In the genomic region with DNA sequence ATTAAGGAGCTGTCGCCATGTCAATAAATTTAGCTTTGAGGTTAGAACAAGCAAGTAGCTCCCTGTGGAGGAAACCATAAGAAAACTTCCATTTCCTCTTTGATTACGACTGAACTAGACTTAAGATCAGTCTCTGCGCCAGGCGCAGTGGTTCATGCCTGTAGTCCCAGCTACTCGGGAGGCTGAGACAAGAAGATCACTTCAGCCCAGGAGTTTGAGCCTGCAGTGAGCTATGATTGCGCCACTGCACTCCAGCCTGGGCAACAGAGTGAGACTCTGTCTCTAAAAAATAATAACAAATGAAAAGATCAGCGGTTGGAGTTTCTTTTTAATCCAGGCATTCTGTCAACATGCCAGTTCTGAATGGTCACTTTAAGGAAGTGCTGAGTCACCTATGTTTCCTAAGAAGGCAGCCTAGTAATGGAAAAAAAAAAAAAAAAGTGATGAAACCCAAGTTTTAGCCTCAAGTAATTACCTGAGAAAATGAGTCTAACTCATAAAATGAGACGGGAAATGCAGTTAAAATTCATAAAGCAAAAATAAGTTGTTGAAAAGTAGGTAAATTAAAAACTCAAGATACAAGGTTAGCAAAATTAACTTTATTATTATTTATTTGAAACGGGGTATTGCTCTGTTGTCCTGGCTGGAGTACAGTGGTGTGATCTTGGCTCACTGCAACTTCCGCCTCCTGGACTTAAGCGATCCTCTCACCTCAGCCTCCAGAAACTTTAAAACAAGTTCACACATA, we compare ENCODE assay signal across 8 cellular contexts. TPM values are rescaled to one million over a fixed set of nuclear protein-coding genes. Genes with fewer than 3 reads are reported as not detected.
DNase-seq lines count a peak whose midpoint lies in the region; ATAC-seq and TF ChIP-seq lines count a peak whose summit lies in the region.

No MANE protein-coding gene starts in this region.

- H3K4me1 Mint-ChIP-seq in endothelial cell (ENCODE audit: unreplicated experiment) = peaks cover 7% of the 10 kb centered on the region

- H3K79me2 ChIP-seq in osteoblast (ENCODE audit: insufficient read depth, low read length) = no peaks in the 10 kb centered on the region

- H3K27me3 ChIP-seq in osteoblast (ENCODE audit: insufficient read depth, low read length) (no peaks in the 10 kb centered on the region), tibial artery (no peaks in the 10 kb centered on the region)

- H3K27ac ChIP-seq in osteoblast (ENCODE audit: low read depth, low read length) = peak overlapping the region; percentile 83
- H3K27ac ChIP-seq in tibial artery = peak overlapping the region in 1 of 2 donors; percentile 42

- H3K9me3 ChIP-seq in osteoblast (ENCODE audit: low read depth, low read length) = no peaks in the 10 kb centered on the region
- no peaks in the 10 kb centered on the region for H3K9me3 ChIP-seq in tibial artery

- H3K4me2 ChIP-seq in osteoblast (ENCODE audit: insufficient read depth, low read length) = peak overlapping the region; percentile 37

- H3K4me3 Mint-ChIP-seq in endothelial cell (ENCODE audit: unreplicated experiment) = no peak overlapping the region

- H2AFZ ChIP-seq in osteoblast (ENCODE audit: low read length) = no peak overlapping the region

- H3K36me3 ChIP-seq in osteoblast (ENCODE audit: insufficient read depth, low read length) (peaks cover 21% of the 10 kb centered on the region), tibial artery (peaks cover 14 to 46% (median 21%) of the 10 kb centered on the region in 3 donors)

- H3K36me3 Mint-ChIP-seq in endothelial cell (ENCODE audit: low read depth, unreplicated experiment) = peaks cover 14% of the 10 kb centered on the region

- H3K27me3 Mint-ChIP-seq in endothelial cell (ENCODE audit: unreplicated experiment) = no peaks in the 10 kb centered on the region

- H3K9me3 Mint-ChIP-seq in endothelial cell (ENCODE audit: unreplicated experiment) = no peaks in the 10 kb centered on the region

- intact Hi-C loops in tibial artery (cut with DNase I; ENCODE audit: low total_unique reads) = no loop called here

- DNase-seq in EL = peak; percentile 68
- DNase-seq in NOMO-1 treated with dmso at 0.1 percent for 144 hours (lab: John Stamatoyannopoulos, UW; ENCODE audit: unreplicated experiment) = peak; percentile 76
- DNase-seq in dermis blood vessel endothelial cell = peak; percentile 88
- DNase-seq in osteoblast (ENCODE audit: insufficient read length, low spot score, missing footprints) = peak; percentile 74
- no peak for DNase-seq in endothelial cell (ENCODE audit: low spot score)
- DNase-seq in NCI-H187 (lab: John Stamatoyannopoulos, UW) = no peak
- no peak for DNase-seq in tibial artery

- no peak overlapping the region for H3K27ac Mint-ChIP-seq in endothelial cell (ENCODE audit: unreplicated experiment)

- ATAC-seq in HG02571 (IDR thresholded peaks at IDR 0.05; ENCODE audit: unreplicated experiment) = no peak

- H3K4me1 ChIP-seq in osteoblast (ENCODE audit: insufficient read depth, low read length) = peaks cover 11% of the 10 kb centered on the region
- H3K4me1 ChIP-seq in tibial artery = peaks cover 0 to 9% (median 0%) of the 10 kb centered on the region in 4 donors

- no peaks in the 10 kb centered on the region for H4K20me1 ChIP-seq in osteoblast (ENCODE audit: insufficient read depth, low read length)

- H3K4me3 ChIP-seq in osteoblast (ENCODE audit: insufficient read depth, low read length) (no peak overlapping the region), tibial artery (no peak overlapping the region)

- TF ChIP-seq CTCF in osteoblast (IDR thresholded peaks at IDR 0.05; ENCODE audit: extremely low read depth, low read depth, low read length) (no peak), endothelial cell (IDR thresholded peaks at IDR 0.05; ENCODE audit: unreplicated experiment) (no peak), tibial artery (IDR thresholded peaks at IDR 0.05) (no peak)

RNA-seq across cellular contexts. Expression of a gene that starts 10.2 kb away (rescaled TPM):
- total RNA-seq in dermis blood vessel endothelial cell = 13.4 and 14.1 TPM in 2 replicates
- 16.5 and 16.6 TPM in 2 replicates for total RNA-seq in osteoblast
- total RNA-seq in endothelial cell (ENCODE audit: unreplicated experiment) = 33.2 TPM

RNA-seq across cellular contexts. Expression of a gene that starts 15.4 kb away (rescaled TPM):
- total RNA-seq in dermis blood vessel endothelial cell (1,688 and 2,120 TPM in 2 replicates), osteoblast (1,315 and 1,434 TPM in 2 replicates), endothelial cell (ENCODE audit: unreplicated experiment) (2,115 TPM)

RNA-seq across cellular contexts. Expression of a gene that starts 16.4 kb away (rescaled TPM):
- total RNA-seq in dermis blood vessel endothelial cell (32.2 and 36.4 TPM in 2 replicates), osteoblast (50.7 and 85.5 TPM in 2 replicates), endothelial cell (ENCODE audit: unreplicated experiment) (73.6 TPM)

Comparison
In these comparisons a context has a peak if more than half of its experiments do, and no peak if none do; other contexts are left out.
1. DNase-seq: peak in EL (single experiment), NOMO-1 treated with dmso at 0.1 percent for 144 hours (single experiment), dermis blood vessel endothelial cell (single experiment) and osteoblast (single experiment); none in endothelial cell (single experiment), NCI-H187 (0 of 2) and tibial artery (0 of 2).